In genomic region chr7:70569335-70569819, GRCh38 we compare ENCODE assay signal across 13 cellular contexts.
A peak's percentile ranks its signal among the peaks of the same experiment; 100 is the strongest.
DNase-seq lines count a peak whose midpoint lies in the region; ATAC-seq and TF ChIP-seq lines count a peak whose summit lies in the region.
"Had no signal": no experiment of that assay in that cellular context is flagged by ENCODE, and none has a peak within 500 bp of the region (broad histone marks: within the 10 kb centered on the region; RNA-seq: fewer than 3 reads in every experiment).

No MANE protein-coding gene starts in this region.

- 58 to 72% (median 67%) methylated on average over 4 of the region's 4 CpGs for WGBS in spleen, 5 donors

- H3K27ac ChIP-seq in cardiac muscle cell: peak overlapping the region; percentile 78
- H3K27ac ChIP-seq in spleen: peak overlapping the region in 5 of 8 donors; percentile 3 to 58 (median 34)

- H3K36me3 ChIP-seq in cardiac muscle cell (no peaks in the 10 kb centered on the region), spleen (peaks cover 0 to 10% (median 0%) of the 10 kb centered on the region in 6 donors)

- H3K36me3 Mint-ChIP-seq in activated naive CD4-positive, alpha-beta T cell treated with anti-CD3 and anti-CD28 coated beads, Interleukin-2, amount 50 U/mL, for 72 hours: no peaks in the 10 kb centered on the region
- H3K36me3 Mint-ChIP-seq: activated naive CD8-positive, alpha-beta T cell treated with anti-CD3 and anti-CD28 coated beads, Interleukin-2, amount 10 ng/mL, durations not matched to agents 7 days and 5 days had no signal

- ATAC-seq in GM21390 (IDR thresholded peaks at IDR 0.05; ENCODE audit: unreplicated experiment): no peak
- no peak for ATAC-seq in activated naive CD4-positive, alpha-beta T cell treated with anti-CD3 and anti-CD28 coated beads, Interleukin-2, amount 50 U/mL, for 72 hours
- ATAC-seq: activated CD8-positive, alpha-beta T cell treated with anti-CD3 and anti-CD28 coated beads, Interleukin-2, amount 10 ng/mL, durations not matched to agents 7 days and 5 days; effector memory CD8-positive, alpha-beta T cell had no signal

- peaks cover 0 to 5% of the 10 kb centered on the region in 2 donors for H3K9me3 Mint-ChIP-seq in activated naive CD4-positive, alpha-beta T cell treated with anti-CD3 and anti-CD28 coated beads, Interleukin-2, amount 50 U/mL, for 72 hours
- H3K9me3 Mint-ChIP-seq: activated naive CD8-positive, alpha-beta T cell treated with anti-CD3 and anti-CD28 coated beads, Interleukin-2, amount 10 ng/mL, durations not matched to agents 7 days and 5 days; effector memory CD8-positive, alpha-beta T cell had no signal

- H3K27ac Mint-ChIP-seq in activated naive CD4-positive, alpha-beta T cell treated with anti-CD3 and anti-CD28 coated beads, Interleukin-2, amount 50 U/mL, for 72 hours: no peak overlapping the region
- H3K27ac Mint-ChIP-seq: activated CD8-positive, alpha-beta T cell treated with anti-CD3 and anti-CD28 coated beads, Interleukin-2, amount 10 ng/mL, durations not matched to agents 7 days and 5 days; activated naive CD8-positive, alpha-beta T cell treated with anti-CD3 and anti-CD28 coated beads, Interleukin-2, amount 10 ng/mL, durations not matched to agents 7 days and 5 days; effector memory CD8-positive, alpha-beta T cell had no signal

- no peaks in the 10 kb centered on the region for H3K9me3 ChIP-seq in cardiac muscle cell (ENCODE audit: low read depth)
- no peaks in the 10 kb centered on the region for H3K9me3 ChIP-seq in spleen

- intact Hi-C loops in spleen (cut with DNase I; ENCODE audit: low total_unique reads): no loop called here

- DNase-seq in NCI-H510A treated with DMSO at 0.1 percent for 48 hours (lab: John Stamatoyannopoulos, UW): peak; percentile 14
- no peak for DNase-seq in NCI-H510A (lab: John Stamatoyannopoulos, UW)
- peak; percentile 86 to 96 for DNase-seq in NCI-H524 (lab: John Stamatoyannopoulos, UW)
- DNase-seq in cardiac muscle cell (ENCODE audit: low read depth in 1 of 2, low spot score in 1 of 2): peak in 1 of 2 donors; percentile 50
- no peak for DNase-seq in spleen
- DNase-seq in cortex of kidney (lab: John Stamatoyannopoulos, UW): no peak
- no peak for DNase-seq in activated naive CD4-positive, alpha-beta T cell treated with anti-CD3 and anti-CD28 coated beads, Interleukin-2, amount 50 U/mL, for 72 hours (ENCODE audit: low spot score in 2 of 2)
- DNase-seq: activated CD8-positive, alpha-beta T cell treated with anti-CD3 and anti-CD28 coated beads, Interleukin-2, amount 10 ng/mL, durations not matched to agents 7 days and 5 days; activated naive CD8-positive, alpha-beta T cell treated with anti-CD3 and anti-CD28 coated beads, Interleukin-2, amount 10 ng/mL, durations not matched to agents 7 days and 5 days; effector memory CD8-positive, alpha-beta T cell; H7; stimulated activated CD4-positive, alpha-beta T cell treated with anti-CD3 and anti-CD28 coated beads, Interleukin-4, amount 100 ng/mL, for 24 hours had no signal

- H3K4me3 ChIP-seq in cardiac muscle cell: no peak overlapping the region
- H3K4me3 ChIP-seq in spleen: no peak overlapping the region

- H3K27me3 ChIP-seq in cardiac muscle cell: peaks cover 3% of the 10 kb centered on the region
- H3K27me3 ChIP-seq in spleen (replicated peaks in 1 of 7): no peaks in the 10 kb centered on the region

- TF ChIP-seq POLR2A in spleen (IDR thresholded peaks at IDR 0.05): no peak

- TF ChIP-seq CTCF in cardiac muscle cell (IDR thresholded peaks at IDR 0.05; ENCODE audit: low read depth, low read length) (no peak), spleen (IDR thresholded peaks at IDR 0.05 in 8 of 11, conservative IDR thresholded peaks at IDR 0.05 in 3 of 11) (no peak)

- H3K4me1 ChIP-seq in cardiac muscle cell (ENCODE audit: low read depth) (peaks cover 19% of the 10 kb centered on the region), spleen (peaks cover 0 to 12% (median 0%) of the 10 kb centered on the region in 6 donors)

Comparison
In these comparisons a context has a peak if more than half of its experiments do, and no peak if none do; other contexts are left out.
1. DNase-seq: peak in NCI-H510A treated with DMSO at 0.1 percent for 48 hours (single experiment) and NCI-H524 (2 of 2); none in NCI-H510A (single experiment), spleen (single experiment), cortex of kidney (single experiment) and activated naive CD4-positive, alpha-beta T cell treated with anti-CD3 and anti-CD28 coated beads, Interleukin-2, amount 50 U/mL, for 72 hours (0 of 2).